ENCODE assay signal across 24 cellular contexts in the genomic region with DNA sequence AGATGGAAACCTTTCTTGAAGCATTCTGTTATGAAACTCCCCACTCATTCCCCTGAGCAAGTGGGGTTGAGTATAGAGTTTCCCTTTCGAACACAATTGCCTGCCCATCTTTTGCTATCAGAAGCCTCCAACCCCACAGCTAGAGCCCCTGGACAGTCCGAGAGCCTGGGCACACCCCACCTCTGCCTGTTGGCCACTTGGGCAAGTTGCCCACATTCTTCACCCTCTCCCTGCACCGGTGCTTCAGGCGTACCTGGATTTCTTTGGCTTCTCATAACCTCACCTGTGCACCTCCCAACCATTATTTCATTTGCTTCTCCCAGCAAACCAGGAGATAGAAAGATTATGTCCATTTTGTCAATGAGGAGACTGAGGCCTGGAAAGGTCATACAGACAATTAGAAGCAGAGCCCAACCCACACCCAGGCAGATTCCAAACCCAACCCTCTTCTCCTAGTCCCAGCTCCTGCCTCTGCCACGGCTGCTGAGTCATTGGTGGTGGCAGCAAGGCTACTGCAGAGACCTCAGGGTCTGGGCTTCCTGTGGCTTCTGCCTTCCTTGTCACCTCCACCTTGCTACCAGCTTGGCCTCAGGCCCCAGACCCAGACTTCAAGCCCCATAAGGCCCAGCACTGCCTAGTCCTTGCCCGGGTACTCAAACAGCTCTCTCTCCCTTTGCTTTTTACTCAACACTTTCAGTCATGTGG.
A peak's percentile ranks its signal among the peaks of the same experiment; 100 is the strongest.
DNase-seq lines count a peak whose midpoint lies in the region; ATAC-seq and TF ChIP-seq lines count a peak whose summit lies in the region.
"Had no signal": no experiment of that assay in that cellular context is flagged by ENCODE, and none has a peak within 500 bp of the region (broad histone marks: within the 10 kb centered on the region; RNA-seq: fewer than 3 reads in every experiment).

No MANE protein-coding gene starts in this region.

- no TSS peak for BruUV-seq in MCF 10A (replicated peaks; lab: Mats Ljungman, UMichigan)

- no peak overlapping the region for H3K27ac Mint-ChIP-seq in MCF 10A (ENCODE audit: low read depth, unreplicated experiment)
- H3K27ac Mint-ChIP-seq in activated T-cell treated with anti-CD3 and anti-CD28 coated beads, Interleukin-2, amount 50 U/mL, for 24 hours: no peak overlapping the region
- H3K27ac Mint-ChIP-seq: activated naive CD8-positive, alpha-beta T cell; activated T-helper 1 cell treated with anti-CD3 and anti-CD28 coated beads, Interleukin-12 subunit alpha, Interleukin-12 subunit beta, Interleukin-2, Interleukin-4 antibody, amounts not matched to agents 30 ng/mL and 10 ng/mL and 1 ng/mL, durations not matched to agents 14 hours and 24 hours and 36 hours; CD14-positive monocyte; endodermal cell had no signal

- H3K27ac ChIP-seq in breast epithelium: no peak overlapping the region
- H3K27ac ChIP-seq in mesendoderm (ENCODE audit: low read depth, low read length): no peak overlapping the region
- H3K27ac ChIP-seq: vagina had no signal

- H2BK5ac ChIP-seq in mesendoderm (ENCODE audit: low read length): no peak overlapping the region

- H3K56ac ChIP-seq in mesendoderm (ENCODE audit: low read length): no peak overlapping the region

- H3K4me3 ChIP-seq in breast epithelium (no peak overlapping the region), mesendoderm (ENCODE audit: low read length) (no peak overlapping the region)
- H3K4me3 ChIP-seq: HAP-1, smooth muscle cell, vagina had no signal

- DNase-seq in MCF 10A (ENCODE audit: unreplicated experiment): peak; percentile 6
- no peak for DNase-seq in breast epithelium (ENCODE audit: low spot score in 2 of 2)
- peak; percentile 11 for DNase-seq in RPMI7951 (ENCODE audit: low read depth)
- peak; percentile 42 for DNase-seq in mesendoderm
- no peak for DNase-seq in activated T-cell treated with anti-CD3 and anti-CD28 coated beads, Interleukin-2, amount 50 U/mL, for 24 hours
- DNase-seq in T1000 (lab: John Stamatoyannopoulos, UW): no peak
- no peak for DNase-seq in medulla oblongata (ENCODE audit: extremely low spot score)
- DNase-seq: activated CD4-positive, CD25-positive, alpha-beta regulatory T cell treated with anti-CD3 and anti-CD28 coated beads, Interleukin-2, amount 50 U/mL, for 72 hours; DMS 273 treated with DMSO at 0.1 percent for 48 hours; endodermal cell; KG1; NCI-H1092 treated with DMSO at 0.1 percent for 48 hours; NCI-H2081 treated with DMSO at 0.1 percent for 48 hours; NCI-H510A treated with DMSO at 0.1 percent for 48 hours; stimulated activated CD4-positive, alpha-beta T cell treated with anti-CD3 and anti-CD28 coated beads, Interleukin-4, amount 100 ng/mL, for 4 hours had no signal

- no peak overlapping the region for H4K5ac ChIP-seq in mesendoderm (ENCODE audit: low read length)

- H3K79me2 ChIP-seq in mesendoderm (ENCODE audit: control insufficient read depth, insufficient read depth, low read length): no peaks in the 10 kb centered on the region

- no CpG with 5 or more reads among the region's 6 CpGs for WGBS in mesendoderm (ENCODE audit: extremely low coverage, insufficient coverage, low lambda C conversion rate)

- no peaks in the 10 kb centered on the region for H3K79me1 ChIP-seq in mesendoderm (ENCODE audit: low read length)

- H3K36me3 Mint-ChIP-seq in MCF 10A (ENCODE audit: insufficient read depth, unreplicated experiment): no peaks in the 10 kb centered on the region
- H3K36me3 Mint-ChIP-seq in activated T-cell treated with anti-CD3 and anti-CD28 coated beads, Interleukin-2, amount 50 U/mL, for 24 hours (ENCODE audit: low read depth): no peaks in the 10 kb centered on the region
- H3K36me3 Mint-ChIP-seq: activated naive CD8-positive, alpha-beta T cell; CD14-positive monocyte had no signal

- no peak overlapping the region for H3K9ac ChIP-seq in mesendoderm (ENCODE audit: low read length)

- H3K18ac ChIP-seq in mesendoderm (ENCODE audit: low read length): no peak overlapping the region

- ATAC-seq in HG03108 (IDR thresholded peaks at IDR 0.05; ENCODE audit: unreplicated experiment): no peak
- ATAC-seq: left lobe of liver, Right ventricle myocardium inferior had no signal

- H4K8ac ChIP-seq in mesendoderm (ENCODE audit: low read depth, low read length): no peak overlapping the region

- POLR2A ChIA-PET in MCF 10A (lab: Yijun Ruan, JAX): no interaction called here

- H3K27me3 Mint-ChIP-seq in MCF 10A (ENCODE audit: insufficient read depth, unreplicated experiment): peaks cover 16% of the 10 kb centered on the region
- H3K27me3 Mint-ChIP-seq in activated T-cell treated with anti-CD3 and anti-CD28 coated beads, Interleukin-2, amount 50 U/mL, for 24 hours: peaks cover 19% of the 10 kb centered on the region

- H3K23ac ChIP-seq in mesendoderm (ENCODE audit: low read length): no peak overlapping the region

- no peak overlapping the region for H2BK120ac ChIP-seq in mesendoderm (ENCODE audit: low read depth, low read length)

- H2BK15ac ChIP-seq in mesendoderm (replicated peaks; ENCODE audit: low read depth): no peak overlapping the region

- CTCF ChIA-PET in MCF 10A (lab: Yijun Ruan, JAX): interaction anchor here (0.7 kb wide), 1 partner anchor 191 kb away, joined by 5 read pairs; no protein-coding TSS in a partner anchor

- intact Hi-C loops in MCF 10A (cut with micrococcal nuclease): no loop called here
- intact Hi-C loops in breast epithelium (cut with DNase I; ENCODE audit: low total_unique reads): no loop called here

- no peak for TF ChIP-seq POLR2A in breast epithelium (IDR thresholded peaks at IDR 0.05)

- peaks cover 8% of the 10 kb centered on the region for H3K9me3 Mint-ChIP-seq in MCF 10A (ENCODE audit: unreplicated experiment)
- H3K9me3 Mint-ChIP-seq in activated T-cell treated with anti-CD3 and anti-CD28 coated beads, Interleukin-2, amount 50 U/mL, for 24 hours: no peaks in the 10 kb centered on the region
- H3K9me3 Mint-ChIP-seq: activated T-helper 1 cell treated with anti-CD3 and anti-CD28 coated beads, Interleukin-12 subunit alpha, Interleukin-12 subunit beta, Interleukin-2, Interleukin-4 antibody, amounts not matched to agents 30 ng/mL and 10 ng/mL and 1 ng/mL, durations not matched to agents 14 hours and 24 hours and 36 hours; endodermal cell had no signal

- H3K4me1 ChIP-seq in breast epithelium (no peaks in the 10 kb centered on the region), mesendoderm (ENCODE audit: control insufficient read depth, low read depth, low read length) (no peaks in the 10 kb centered on the region)
- H3K4me1 ChIP-seq: HAP-1, vagina had no signal

- H2AK5ac ChIP-seq in mesendoderm (ENCODE audit: low read length): no peak overlapping the region

- H3K4me2 ChIP-seq in mesendoderm (ENCODE audit: low read length): no peak overlapping the region
- H3K4me2 ChIP-seq: smooth muscle cell had no signal

- H3K36me3 ChIP-seq in breast epithelium (no peaks in the 10 kb centered on the region), mesendoderm (ENCODE audit: control insufficient read depth, insufficient read depth, low read length) (no peaks in the 10 kb centered on the region)
- H3K36me3 ChIP-seq: HAP-1, vagina had no signal

- no peaks in the 10 kb centered on the region for H3K9me3 ChIP-seq in breast epithelium
- H3K9me3 ChIP-seq: HAP-1, vagina had no signal

- no peaks in the 10 kb centered on the region for H3K4me1 Mint-ChIP-seq in MCF 10A (ENCODE audit: insufficient read depth, unreplicated experiment)
- no peaks in the 10 kb centered on the region for H3K4me1 Mint-ChIP-seq in activated T-cell treated with anti-CD3 and anti-CD28 coated beads, Interleukin-2, amount 50 U/mL, for 24 hours (ENCODE audit: low read depth)
- H3K4me1 Mint-ChIP-seq: CD14-positive monocyte, endodermal cell had no signal

- TF ChIP-seq CTCF in MCF 10A (IDR thresholded peaks at IDR 0.05; ENCODE audit: unreplicated experiment) (no peak), breast epithelium (IDR thresholded peaks at IDR 0.05) (no peak)

- H3K27me3 ChIP-seq in breast epithelium (no peaks in the 10 kb centered on the region), mesendoderm (ENCODE audit: insufficient read depth, low read length, poor library complexity) (no peaks in the 10 kb centered on the region)
- H3K27me3 ChIP-seq: vagina had no signal

- H3K4ac ChIP-seq in mesendoderm (ENCODE audit: low read depth, low read length): no peak overlapping the region

- no peak overlapping the region for H3K4me3 Mint-ChIP-seq in MCF 10A (ENCODE audit: unreplicated experiment)
- H3K4me3 Mint-ChIP-seq in activated T-cell treated with anti-CD3 and anti-CD28 coated beads, Interleukin-2, amount 50 U/mL, for 24 hours: no peak overlapping the region
- H3K4me3 Mint-ChIP-seq: activated naive CD8-positive, alpha-beta T cell; activated T-helper 1 cell treated with anti-CD3 and anti-CD28 coated beads, Interleukin-12 subunit alpha, Interleukin-12 subunit beta, Interleukin-2, Interleukin-4 antibody, amounts not matched to agents 30 ng/mL and 10 ng/mL and 1 ng/mL, durations not matched to agents 14 hours and 24 hours and 36 hours; CD14-positive monocyte; endodermal cell had no signal

Comparison
In these comparisons a context has a peak if more than half of its experiments do, and no peak if none do; other contexts are left out.
1. DNase-seq: peak in MCF 10A (single experiment), RPMI7951 (single experiment) and mesendoderm (single experiment); none in breast epithelium (0 of 2), activated T-cell treated with anti-CD3 and anti-CD28 coated beads, Interleukin-2, amount 50 U/mL, for 24 hours (single experiment), T1000 (single experiment) and medulla oblongata (single experiment).